In the genomic region with DNA sequence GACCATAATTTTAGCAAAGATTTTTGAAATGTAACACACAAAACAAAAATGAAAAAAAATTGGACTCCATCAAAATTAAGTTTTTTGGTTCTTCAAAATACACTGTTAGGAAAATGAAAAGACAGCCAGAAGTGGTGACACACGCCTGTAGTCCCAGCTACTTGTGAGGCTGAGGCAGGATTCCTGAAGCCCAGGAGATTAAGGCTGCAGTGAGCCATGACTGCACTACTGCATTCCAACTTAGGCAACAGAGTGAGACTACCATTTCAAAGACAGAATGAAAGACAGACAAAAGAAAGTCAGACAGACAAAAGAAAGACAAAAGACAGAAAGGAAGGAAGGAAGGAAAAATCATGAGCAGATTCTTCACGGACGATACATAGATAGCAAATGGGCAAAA, we compare ENCODE assay signal across 1 cellular context.
TF ChIP-seq lines count a peak whose summit lies in the region.

No MANE protein-coding gene starts in this region.

TF ChIP-seq in GM23338, 12 proteins besides CTCF, POLR2A, EP300 and RAD21:
- TF ChIP-seq EZH2phosphoT487 (IDR thresholded peaks at IDR 0.05; ENCODE audit: unreplicated experiment): no peak
- TF ChIP-seq CREB1 (CRISPR knock-in tag; IDR thresholded peaks at IDR 0.05; ENCODE audit: low read depth): no peak
- TF ChIP-seq, protein P1, sequence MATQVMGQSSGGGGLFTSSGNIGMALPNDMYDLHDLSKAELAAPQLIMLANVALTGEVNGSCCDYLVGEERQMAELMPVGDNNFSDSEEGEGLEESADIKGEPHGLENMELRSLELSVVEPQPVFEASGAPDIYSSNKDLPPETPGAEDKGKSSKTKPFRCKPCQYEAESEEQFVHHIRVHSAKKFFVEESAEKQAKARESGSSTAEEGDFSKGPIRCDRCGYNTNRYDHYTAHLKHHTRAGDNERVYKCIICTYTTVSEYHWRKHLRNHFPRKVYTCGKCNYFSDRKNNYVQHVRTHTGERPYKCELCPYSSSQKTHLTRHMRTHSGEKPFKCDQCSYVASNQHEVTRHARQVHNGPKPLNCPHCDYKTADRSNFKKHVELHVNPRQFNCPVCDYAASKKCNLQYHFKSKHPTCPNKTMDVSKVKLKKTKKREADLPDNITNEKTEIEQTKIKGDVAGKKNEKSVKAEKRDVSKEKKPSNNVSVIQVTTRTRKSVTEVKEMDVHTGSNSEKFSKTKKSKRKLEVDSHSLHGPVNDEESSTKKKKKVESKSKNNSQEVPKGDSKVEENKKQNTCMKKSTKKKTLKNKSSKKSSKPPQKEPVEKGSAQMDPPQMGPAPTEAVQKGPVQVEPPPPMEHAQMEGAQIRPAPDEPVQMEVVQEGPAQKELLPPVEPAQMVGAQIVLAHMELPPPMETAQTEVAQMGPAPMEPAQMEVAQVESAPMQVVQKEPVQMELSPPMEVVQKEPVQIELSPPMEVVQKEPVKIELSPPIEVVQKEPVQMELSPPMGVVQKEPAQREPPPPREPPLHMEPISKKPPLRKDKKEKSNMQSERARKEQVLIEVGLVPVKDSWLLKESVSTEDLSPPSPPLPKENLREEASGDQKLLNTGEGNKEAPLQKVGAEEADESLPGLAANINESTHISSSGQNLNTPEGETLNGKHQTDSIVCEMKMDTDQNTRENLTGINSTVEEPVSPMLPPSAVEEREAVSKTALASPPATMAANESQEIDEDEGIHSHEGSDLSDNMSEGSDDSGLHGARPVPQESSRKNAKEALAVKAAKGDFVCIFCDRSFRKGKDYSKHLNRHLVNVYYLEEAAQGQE (IDR thresholded peaks at IDR 0.05; ENCODE audit: unreplicated experiment): no peak
- no peak for TF ChIP-seq NANOG (IDR thresholded peaks at IDR 0.05; ENCODE audit: borderline replicate concordance)
- no peak for TF ChIP-seq ZNF114 (CRISPR knock-in tag; IDR thresholded peaks at IDR 0.05)
- no peak for TF ChIP-seq STAT1 (IDR thresholded peaks at IDR 0.05; ENCODE audit: unreplicated experiment)
- TF ChIP-seq EZH2 (IDR thresholded peaks at IDR 0.05; ENCODE audit: low read depth, unreplicated experiment): no peak
- TF ChIP-seq POLR2AphosphoS5 (IDR thresholded peaks at IDR 0.05; ENCODE audit: low read depth): no peak
